ENCODE assay signal across 17 cellular contexts in the genomic region with DNA sequence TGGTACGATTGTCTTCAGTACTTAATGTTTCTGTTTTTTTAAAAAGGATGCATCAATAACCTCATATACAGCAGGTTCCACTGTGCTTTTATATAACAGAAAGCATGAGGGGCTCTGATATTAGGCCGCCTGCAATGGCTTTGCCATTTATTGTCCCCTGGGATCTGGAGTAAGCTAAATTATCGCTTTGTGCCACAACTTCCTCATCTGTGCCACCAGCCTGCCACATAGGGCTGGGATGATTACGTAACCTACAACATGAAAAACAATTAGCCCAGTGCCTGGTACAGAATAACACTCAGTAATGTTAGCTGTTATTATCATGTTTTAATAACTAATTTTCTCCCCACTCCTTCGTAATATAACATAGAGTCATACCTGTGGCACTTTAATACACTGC.
DNase-seq lines count a peak whose midpoint lies in the region; ATAC-seq and TF ChIP-seq lines count a peak whose summit lies in the region.
"Had no signal": no experiment of that assay in that cellular context is flagged by ENCODE, and none has a peak within 500 bp of the region (broad histone marks: within the 10 kb centered on the region; RNA-seq: fewer than 3 reads in every experiment).

No MANE protein-coding gene starts in this region.

- H3K27ac Mint-ChIP-seq in stimulated activated memory B cell treated with anti-CD40 and anti-IgM and Interleukin-4, amounts not matched to agents 10 μg/mL and 1 μg/mL and 100 μg/mL, for 72 hours, result no peak overlapping the region
- H3K27ac Mint-ChIP-seq: effector memory CD8-positive, alpha-beta T cell had no signal

- peak overlapping the region; percentile 97 for H3K4me2 ChIP-seq in Loucy (ENCODE audit: low read depth, low read length, poor library complexity, severe bottlenecking)

- H3K9me3 Mint-ChIP-seq in stimulated activated memory B cell treated with anti-CD40 and anti-IgM and Interleukin-4, amounts not matched to agents 10 μg/mL and 1 μg/mL and 100 μg/mL, for 72 hours, result no peaks in the 10 kb centered on the region
- H3K9me3 Mint-ChIP-seq: effector memory CD8-positive, alpha-beta T cell; nephron progenitor cell had no signal

- peak overlapping the region; percentile 60 for H3K4me3 ChIP-seq in Loucy (ENCODE audit: low read length, poor library complexity, severe bottlenecking)
- H3K4me3 ChIP-seq: breast epithelium, SK-N-MC, tibial artery had no signal

- no peaks in the 10 kb centered on the region for H4K20me1 ChIP-seq in Loucy (ENCODE audit: insufficient read depth, low read length, poor library complexity, severe bottlenecking)

- no peaks in the 10 kb centered on the region for H3K27me3 ChIP-seq in Loucy (ENCODE audit: insufficient read depth, low read length, poor library complexity, severe bottlenecking)
- H3K27me3 ChIP-seq: breast epithelium, tibial artery had no signal

- H3F3A ChIP-seq in Loucy (ENCODE audit: low read depth), result peaks cover 12% of the 10 kb centered on the region; the same call in 1 of the 2 replicates

- no peaks in the 10 kb centered on the region for H3K9me3 ChIP-seq in Loucy (ENCODE audit: insufficient read depth, low read depth, low read length)
- H3K9me3 ChIP-seq: breast epithelium, tibial artery had no signal

- peaks cover 54% of the 10 kb centered on the region for H3K27me3 Mint-ChIP-seq in stimulated activated memory B cell treated with anti-CD40 and anti-IgM and Interleukin-4, amounts not matched to agents 10 μg/mL and 1 μg/mL and 100 μg/mL, for 72 hours

- H3K9ac ChIP-seq in Loucy (ENCODE audit: low read depth, low read length, poor library complexity, severe bottlenecking), result peak overlapping the region; percentile 39

- DNase-seq in SIG-M5 treated with dmso at 0.1 percent for 504 hours (lab: John Stamatoyannopoulos, UW; ENCODE audit: unreplicated experiment) (peak; percentile 73), globus pallidus (ENCODE audit: low spot score) (peak; percentile 92), ureter (ENCODE audit: low spot score) (no peak)
- DNase-seq: activated effector memory CD4-positive, alpha-beta T cell treated with anti-CD3 and anti-CD28 coated beads, Interleukin-2, amount 50 U/mL, for 16 hours; effector memory CD8-positive, alpha-beta T cell; foreskin melanocyte; kidney; NCI-H1417 treated with DMSO at 0.1 percent for 48 hours; nephron progenitor cell; tibial artery had no signal

- no peaks in the 10 kb centered on the region for H3K79me2 ChIP-seq in Loucy (ENCODE audit: insufficient read depth, low read length)

- 0 out of 2 replicates have a peak overlapping the region, but pooled peaks have one; percentile 31 for H2AFZ ChIP-seq in Loucy (ENCODE audit: low read length)

- H3K4me1 Mint-ChIP-seq in stimulated activated memory B cell treated with anti-CD40 and anti-IgM and Interleukin-4, amounts not matched to agents 10 μg/mL and 1 μg/mL and 100 μg/mL, for 72 hours, result peaks cover 53% of the 10 kb centered on the region

- H3K4me1 ChIP-seq in Loucy (ENCODE audit: insufficient read depth, low read length, poor library complexity, severe bottlenecking), result peaks cover 65% of the 10 kb centered on the region

- H3K36me3 Mint-ChIP-seq in stimulated activated memory B cell treated with anti-CD40 and anti-IgM and Interleukin-4, amounts not matched to agents 10 μg/mL and 1 μg/mL and 100 μg/mL, for 72 hours, result no peaks in the 10 kb centered on the region

- no peak for TF ChIP-seq POLR2A in GM18505 (IDR thresholded peaks at IDR 0.05; ENCODE audit: borderline replicate concordance, extremely low read depth, insufficient read depth, insufficient read length)

- no peak for TF ChIP-seq CTCF in Loucy (conservative IDR thresholded peaks at IDR 0.05; ENCODE audit: low read length)

- H3K36me3 ChIP-seq in Loucy (ENCODE audit: insufficient read depth, low read length), result no peaks in the 10 kb centered on the region
- H3K36me3 ChIP-seq: breast epithelium, tibial artery had no signal

- no peak overlapping the region for H3K4me3 Mint-ChIP-seq in stimulated activated memory B cell treated with anti-CD40 and anti-IgM and Interleukin-4, amounts not matched to agents 10 μg/mL and 1 μg/mL and 100 μg/mL, for 72 hours
- H3K4me3 Mint-ChIP-seq: effector memory CD8-positive, alpha-beta T cell; nephron progenitor cell had no signal

- H3K9me2 ChIP-seq in Loucy (replicated peaks; ENCODE audit: low read depth, low read length), result no peaks in the 10 kb centered on the region

- peak; percentile 69 for ATAC-seq in stimulated activated memory B cell treated with anti-CD40 and anti-IgM and Interleukin-4, amounts not matched to agents 10 μg/mL and 1 μg/mL and 100 μg/mL, for 72 hours
- no peak for ATAC-seq in GM18505 (IDR thresholded peaks at IDR 0.05; ENCODE audit: unreplicated experiment)
- ATAC-seq in HG03196 (IDR thresholded peaks at IDR 0.05; ENCODE audit: unreplicated experiment), result no peak
- no peak for ATAC-seq in GM19328 (IDR thresholded peaks at IDR 0.05; ENCODE audit: unreplicated experiment)
- ATAC-seq: effector memory CD8-positive, alpha-beta T cell had no signal
